19 cellular contexts compared by ENCODE assay signal in genomic region chr9:132244582-132245455, GRCh38.
A peak's percentile ranks its signal among the peaks of the same experiment; 100 is the strongest.
DNase-seq lines count a peak whose midpoint lies in the region; ATAC-seq and TF ChIP-seq lines count a peak whose summit lies in the region.
"Had no signal": no experiment of that assay in that cellular context is flagged by ENCODE, and none has a peak within 500 bp of the region (broad histone marks: within the 10 kb centered on the region; RNA-seq: fewer than 3 reads in every experiment).

No MANE protein-coding gene starts in this region.

- TF ChIP-seq POLR2A in right lobe of liver (IDR thresholded peaks at IDR 0.05): no peak

- intact Hi-C loops in right lobe of liver (cut with DNase I): loop anchor here in 1 of 2 donors (5.0 kb wide), 1 partner anchor 473 kb away; no protein-coding TSS in a partner anchor

- H3K4me3 Mint-ChIP-seq in natural killer cell treated with Interleukin-12 subunit alpha and Interleukin-12 subunit beta and Interleukin-15 and Interleukin-18, amount 100 ng/mL, for 72 hours: no peak overlapping the region
- H3K4me3 Mint-ChIP-seq: activated naive CD8-positive, alpha-beta T cell treated with anti-CD3 and anti-CD28 coated beads, Interleukin-2, amount 50 U/mL, for 24 hours; activated T-cell treated with anti-CD3 and anti-CD28 coated beads, Interleukin-2, amount 50 U/mL, for 24 hours had no signal

- H3K27me3 ChIP-seq in liver (ENCODE audit: control insufficient read depth in 4 of 4, insufficient read depth in 4 of 4, low read length in 3 of 4) (peaks cover 0 to 7% (median 0%) of the 10 kb centered on the region in 4 donors), right lobe of liver (no peaks in the 10 kb centered on the region)
- H3K27me3 ChIP-seq: hepatocyte had no signal

- H3K36me3 ChIP-seq in liver (ENCODE audit: control insufficient read depth in 4 of 4, insufficient read depth in 3 of 4, low read depth in 1 of 4, low read length in 3 of 4): no peaks in the 10 kb centered on the region
- no peaks in the 10 kb centered on the region for H3K36me3 ChIP-seq in right lobe of liver
- H3K36me3 ChIP-seq: HAP-1, sigmoid colon, tibial nerve had no signal

- H3K27ac ChIP-seq in liver (ENCODE audit: low read depth in 1 of 2, low read length in 2 of 2) (no peak overlapping the region), right lobe of liver (no peak overlapping the region), cingulate gyrus (ENCODE audit: low read depth, low read length) (peak overlapping the region; percentile 54)
- H3K27ac ChIP-seq: hepatocyte, sigmoid colon had no signal

- H3K27me3 Mint-ChIP-seq in natural killer cell treated with Interleukin-12 subunit alpha and Interleukin-12 subunit beta and Interleukin-15 and Interleukin-18, amount 100 ng/mL, for 72 hours: peaks cover 0 to 8% of the 10 kb centered on the region in 2 donors

- H3K27ac Mint-ChIP-seq in natural killer cell treated with Interleukin-12 subunit alpha and Interleukin-12 subunit beta and Interleukin-15 and Interleukin-18, amount 100 ng/mL, for 72 hours: no peak overlapping the region
- H3K27ac Mint-ChIP-seq: activated naive CD8-positive, alpha-beta T cell treated with anti-CD3 and anti-CD28 coated beads, Interleukin-2, amount 50 U/mL, for 24 hours; activated T-cell treated with anti-CD3 and anti-CD28 coated beads, Interleukin-2, amount 50 U/mL, for 24 hours had no signal

- TF ChIP-seq CTCF in liver (IDR thresholded peaks at IDR 0.05; ENCODE audit: low read depth, low read length, missing input control) (no peak), right lobe of liver (IDR thresholded peaks at IDR 0.05) (no peak)

- DNase-seq in right lobe of liver: no peak
- DNase-seq in natural killer cell treated with Interleukin-12 subunit alpha and Interleukin-12 subunit beta and Interleukin-15 and Interleukin-18, amount 100 ng/mL, for 72 hours (ENCODE audit: low spot score): peak; percentile 39
- DNase-seq in HUDEP-2 (lab: John Stamatoyannopoulos, UW; ENCODE audit: unreplicated experiment in 76 of 76): no peak
- no peak for DNase-seq in DMS 273 treated with DMSO at 0.1 percent for 48 hours (lab: John Stamatoyannopoulos, UW)
- DNase-seq: activated naive CD8-positive, alpha-beta T cell treated with anti-CD3 and anti-CD28 coated beads, Interleukin-2, amount 50 U/mL, for 24 hours; activated T-cell treated with anti-CD3 and anti-CD28 coated beads, Interleukin-2, amount 50 U/mL, for 24 hours; cerebellar nuclear complex; naive thymus-derived CD4-positive, alpha-beta T cell; SHP77; sigmoid colon; stimulated activated CD4-positive, alpha-beta T cell treated with anti-CD3 and anti-CD28 coated beads, Interleukin-4, amount 100 ng/mL, for 24 hours; T1000 had no signal

- no peaks in the 10 kb centered on the region for H3K9me3 Mint-ChIP-seq in natural killer cell treated with Interleukin-12 subunit alpha and Interleukin-12 subunit beta and Interleukin-15 and Interleukin-18, amount 100 ng/mL, for 72 hours
- H3K9me3 Mint-ChIP-seq: activated naive CD8-positive, alpha-beta T cell treated with anti-CD3 and anti-CD28 coated beads, Interleukin-2, amount 50 U/mL, for 24 hours; activated T-cell treated with anti-CD3 and anti-CD28 coated beads, Interleukin-2, amount 50 U/mL, for 24 hours had no signal

- peaks cover 6 to 9% of the 10 kb centered on the region in 2 donors for H3K4me1 Mint-ChIP-seq in natural killer cell treated with Interleukin-12 subunit alpha and Interleukin-12 subunit beta and Interleukin-15 and Interleukin-18, amount 100 ng/mL, for 72 hours (ENCODE audit: low read depth in 2 of 2)

- no peak overlapping the region for H3K9ac ChIP-seq in liver (ENCODE audit: low read depth in 1 of 2, low read length in 2 of 2)

- H3K4me3 ChIP-seq in liver (ENCODE audit: low read depth in 1 of 3, low read length in 3 of 3) (no peak overlapping the region), right lobe of liver (no peak overlapping the region)
- H3K4me3 ChIP-seq: HAP-1, hepatocyte, sigmoid colon, tibial nerve had no signal

- ATAC-seq in right lobe of liver: no peak
- no peak for ATAC-seq in natural killer cell treated with Interleukin-12 subunit alpha and Interleukin-12 subunit beta and Interleukin-15 and Interleukin-18, amount 100 ng/mL, for 72 hours
- ATAC-seq in GM21381 (IDR thresholded peaks at IDR 0.05; ENCODE audit: unreplicated experiment): no peak
- no peak for ATAC-seq in GM21737 (IDR thresholded peaks at IDR 0.05; ENCODE audit: unreplicated experiment)
- ATAC-seq: activated naive CD8-positive, alpha-beta T cell treated with anti-CD3 and anti-CD28 coated beads, Interleukin-2, amount 50 U/mL, for 24 hours; naive thymus-derived CD4-positive, alpha-beta T cell had no signal

- peaks cover 5 to 20% (median 9%) of the 10 kb centered on the region in 4 donors for H3K4me1 ChIP-seq in liver (ENCODE audit: control insufficient read depth in 4 of 4, insufficient read depth in 4 of 4, low read length in 3 of 4)
- H3K4me1 ChIP-seq in right lobe of liver: peaks cover 0 to 6% (median 0%) of the 10 kb centered on the region in 4 donors

- H3K36me3 Mint-ChIP-seq in natural killer cell treated with Interleukin-12 subunit alpha and Interleukin-12 subunit beta and Interleukin-15 and Interleukin-18, amount 100 ng/mL, for 72 hours: no peaks in the 10 kb centered on the region
- H3K36me3 Mint-ChIP-seq: naive thymus-derived CD4-positive, alpha-beta T cell had no signal

- no peak for TF ChIP-seq RAD21 in liver (IDR thresholded peaks at IDR 0.05)

- H3K9me3 ChIP-seq in liver (ENCODE audit: control insufficient read depth in 4 of 4, low read length in 3 of 4) (no peaks in the 10 kb centered on the region), right lobe of liver (no peaks in the 10 kb centered on the region)
- H3K9me3 ChIP-seq: HAP-1, sigmoid colon, tibial nerve had no signal

- WGBS in liver: 66% methylated on average over 19 of the region's 19 CpGs
- WGBS in right lobe of liver (ENCODE audit: insufficient coverage, low coverage, low lambda C conversion rate, missing lambda C conversion rate): 37% methylated on average over 4 of the region's 19 CpGs

TF ChIP-seq in liver, 16 proteins besides CTCF, POLR2A, EP300 and RAD21:
- TF ChIP-seq NR2F2 (IDR thresholded peaks at IDR 0.05) (peak; percentile 73), HNF4A (conservative IDR thresholded peaks at IDR 0.05) (no peak)
